8 cellular contexts compared by ENCODE assay signal in the genomic region with DNA sequence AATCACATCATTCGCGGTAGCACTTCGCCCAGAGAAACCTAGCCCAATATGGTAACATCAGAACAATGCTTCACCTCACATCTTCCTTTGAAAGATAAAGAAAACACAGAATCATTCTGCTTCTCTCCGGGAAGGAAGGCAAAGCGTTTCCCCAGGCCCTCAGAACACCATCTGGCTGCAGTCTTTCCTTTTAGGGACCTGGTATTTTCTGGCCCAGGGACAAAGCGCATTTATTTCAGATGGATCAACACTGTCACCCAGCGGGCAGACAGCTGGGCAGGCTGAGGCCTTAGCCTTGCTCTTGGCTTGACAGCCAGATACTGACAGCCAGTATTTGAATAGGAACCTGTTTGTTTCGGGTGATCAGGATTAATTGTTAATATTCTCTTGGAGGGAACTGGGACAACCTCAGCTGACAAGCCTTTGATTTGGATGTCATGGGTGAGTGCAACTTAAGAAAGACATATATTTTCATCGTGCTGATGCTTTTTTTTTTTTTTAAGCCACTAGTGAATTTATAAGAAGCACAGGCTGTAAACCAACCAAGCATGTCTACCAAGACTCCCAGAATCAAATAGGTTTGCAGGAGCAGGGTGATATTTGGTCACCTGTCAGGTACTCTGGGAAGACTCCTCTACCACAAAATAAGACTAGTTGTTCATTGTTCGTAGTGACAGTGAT.
DNase-seq lines count a peak whose midpoint lies in the region; ATAC-seq and TF ChIP-seq lines count a peak whose summit lies in the region.

No MANE protein-coding gene starts in this region.

- no peaks in the 10 kb centered on the region for H3K27me3 ChIP-seq in right atrium auricular region
- H3K27me3 ChIP-seq in rectal smooth muscle tissue (ENCODE audit: control insufficient read depth, insufficient read depth, low read length): no peaks in the 10 kb centered on the region

- H3K27me3 Mint-ChIP-seq in stimulated activated naive CD8-positive, alpha-beta T cell treated with anti-CD3 and anti-CD28 coated beads, Interleukin-15, amount 100 ng/mL, for 72 hours: no peaks in the 10 kb centered on the region
- H3K27me3 Mint-ChIP-seq in T-cell: no peaks in the 10 kb centered on the region
- no peaks in the 10 kb centered on the region for H3K27me3 Mint-ChIP-seq in activated naive CD4-positive, alpha-beta T cell treated with anti-CD3 and anti-CD28 coated beads for 36 hours (ENCODE audit: low read depth)

- H3K4me1 ChIP-seq in right atrium auricular region (no peaks in the 10 kb centered on the region), rectal smooth muscle tissue (ENCODE audit: control insufficient read depth, insufficient read depth, low read length) (peaks cover 18% of the 10 kb centered on the region)

- peaks cover 12% of the 10 kb centered on the region for H3K4me1 Mint-ChIP-seq in stimulated activated naive CD8-positive, alpha-beta T cell treated with anti-CD3 and anti-CD28 coated beads, Interleukin-15, amount 100 ng/mL, for 72 hours
- H3K4me1 Mint-ChIP-seq in T-cell: peaks cover 0 to 8% (median 4%) of the 10 kb centered on the region in 3 donors
- peaks cover 5% of the 10 kb centered on the region for H3K4me1 Mint-ChIP-seq in activated naive CD4-positive, alpha-beta T cell treated with anti-CD3 and anti-CD28 coated beads for 36 hours (ENCODE audit: low read depth)

- H3K27ac ChIP-seq in right atrium auricular region (peak overlapping the region; percentile 31 to 78), rectal smooth muscle tissue (ENCODE audit: low read depth, low read length) (peak overlapping the region; percentile 89)

- intact Hi-C loops in activated naive CD4-positive, alpha-beta T cell treated with anti-CD3 and anti-CD28 coated beads for 36 hours (cut with micrococcal nuclease): no loop called here

- in situ Hi-C loops in astrocyte of the cerebellum (cut with HindIII; ENCODE audit: low sequenced_read_pairs): no loop called here

- ATAC-seq in stimulated activated naive CD8-positive, alpha-beta T cell treated with anti-CD3 and anti-CD28 coated beads, Interleukin-15, amount 100 ng/mL, for 72 hours: no peak
- ATAC-seq in T-cell (replicated peaks in 1 of 4): no peak

- H3K9me3 ChIP-seq in right atrium auricular region: no peaks in the 10 kb centered on the region

- no peak overlapping the region for H3K4me3 ChIP-seq in astrocyte of the cerebellum (ENCODE audit: low read depth, low read length)
- H3K4me3 ChIP-seq in right atrium auricular region: no peak overlapping the region
- no peak overlapping the region for H3K4me3 ChIP-seq in rectal smooth muscle tissue (ENCODE audit: low read length)

- H3K36me3 ChIP-seq in right atrium auricular region (no peaks in the 10 kb centered on the region), rectal smooth muscle tissue (ENCODE audit: control insufficient read depth, insufficient read depth, low read length) (no peaks in the 10 kb centered on the region)

- POLR2A ChIA-PET in T-cell (lab: Charles Lee): no interaction called here

- CTCF ChIA-PET in T-cell (lab: Charles Lee): no interaction called here
- CTCF ChIA-PET in activated naive CD4-positive, alpha-beta T cell treated with anti-CD3 and anti-CD28 coated beads for 36 hours (lab: Charles Lee): interaction anchor here (0.7 to 3.9 kb wide), 4 partner anchors 91 to 663 kb away, joined by 3 to 17 read pairs (median 10); no protein-coding TSS in a partner anchor

- no peaks in the 10 kb centered on the region for H3K9me3 Mint-ChIP-seq in stimulated activated naive CD8-positive, alpha-beta T cell treated with anti-CD3 and anti-CD28 coated beads, Interleukin-15, amount 100 ng/mL, for 72 hours
- H3K9me3 Mint-ChIP-seq in T-cell: peaks cover 0 to 2% (median 0%) of the 10 kb centered on the region in 3 donors
- H3K9me3 Mint-ChIP-seq in activated naive CD4-positive, alpha-beta T cell treated with anti-CD3 and anti-CD28 coated beads for 36 hours: peaks cover 2% of the 10 kb centered on the region

- no peak overlapping the region for H3K4me3 Mint-ChIP-seq in stimulated activated naive CD8-positive, alpha-beta T cell treated with anti-CD3 and anti-CD28 coated beads, Interleukin-15, amount 100 ng/mL, for 72 hours
- H3K4me3 Mint-ChIP-seq in T-cell: no peak overlapping the region
- no peak overlapping the region for H3K4me3 Mint-ChIP-seq in activated naive CD4-positive, alpha-beta T cell treated with anti-CD3 and anti-CD28 coated beads for 36 hours

- TF ChIP-seq CTCF in astrocyte of the cerebellum (IDR thresholded peaks at IDR 0.05; ENCODE audit: low read depth, low read length, missing control alignments) (peak; percentile 95), right atrium auricular region (IDR thresholded peaks at IDR 0.05) (peak; percentile 67 to 93)

- H3K9ac ChIP-seq in rectal smooth muscle tissue (ENCODE audit: low read length): no peak overlapping the region

- H3K27ac Mint-ChIP-seq in stimulated activated naive CD8-positive, alpha-beta T cell treated with anti-CD3 and anti-CD28 coated beads, Interleukin-15, amount 100 ng/mL, for 72 hours: peak overlapping the region in 1 of 2 donors; percentile 14
- no peak overlapping the region for H3K27ac Mint-ChIP-seq in T-cell
- no peak overlapping the region for H3K27ac Mint-ChIP-seq in activated naive CD4-positive, alpha-beta T cell treated with anti-CD3 and anti-CD28 coated beads for 36 hours

- H3K36me3 Mint-ChIP-seq in T-cell: no peaks in the 10 kb centered on the region
- H3K36me3 Mint-ChIP-seq in activated naive CD4-positive, alpha-beta T cell treated with anti-CD3 and anti-CD28 coated beads for 36 hours (ENCODE audit: low read depth): no peaks in the 10 kb centered on the region

- peak; percentile 88 for DNase-seq in DMS79 treated with DMSO at 0.1 percent for 48 hours (lab: John Stamatoyannopoulos, UW)
- peak; percentile 73 for DNase-seq in NCI-H2107 treated with DMSO at 0.1 percent for 48 hours (lab: John Stamatoyannopoulos, UW; ENCODE audit: unreplicated experiment)
- peak; percentile 73 for DNase-seq in astrocyte of the cerebellum (ENCODE audit: low read depth)
- DNase-seq in right atrium auricular region (ENCODE audit: low spot score): peak; percentile 77
- no peak for DNase-seq in stimulated activated naive CD8-positive, alpha-beta T cell treated with anti-CD3 and anti-CD28 coated beads, Interleukin-15, amount 100 ng/mL, for 72 hours
- no peak for DNase-seq in T-cell
- no peak for DNase-seq in activated naive CD4-positive, alpha-beta T cell treated with anti-CD3 and anti-CD28 coated beads for 36 hours

Comparison
In these comparisons a context has a peak if more than half of its experiments do, and no peak if none do; other contexts are left out.
1. DNase-seq: peak in DMS79 treated with DMSO at 0.1 percent for 48 hours (single experiment), NCI-H2107 treated with DMSO at 0.1 percent for 48 hours (single experiment), astrocyte of the cerebellum (single experiment) and right atrium auricular region (single experiment); none in stimulated activated naive CD8-positive, alpha-beta T cell treated with anti-CD3 and anti-CD28 coated beads, Interleukin-15, amount 100 ng/mL, for 72 hours (0 of 2), T-cell (0 of 34) and activated naive CD4-positive, alpha-beta T cell treated with anti-CD3 and anti-CD28 coated beads for 36 hours (single experiment).